ENCODE assay signal across 12 cellular contexts in genomic region chr10:112958275-112958995, GRCh38. TPM values are rescaled to one million over a fixed set of nuclear protein-coding genes. Genes with fewer than 3 reads are reported as not detected.
DNase-seq lines count a peak whose midpoint lies in the region; ATAC-seq and TF ChIP-seq lines count a peak whose summit lies in the region.
"Had no signal": no experiment of that assay in that cellular context is flagged by ENCODE, and none has a peak within 500 bp of the region (broad histone marks: within the 10 kb centered on the region; RNA-seq: fewer than 3 reads in every experiment).

No MANE protein-coding gene starts in this region.

- intact Hi-C loops in MCF 10A (cut with micrococcal nuclease) = loop anchor here (5.0 to 10.0 kb wide), 2 partner anchors 426 to 481 kb away; no protein-coding TSS in a partner anchor
- intact Hi-C loops in activated T-helper 2 cell treated with anti-CD3 and anti-CD28 coated beads, Interferon-gamma antibody, Interleukin-2, Interleukin-4, amounts not matched to agents 10 μg/mL and 5 μg/mL and 100 μg/mL, durations not matched to agents 14 hours and 24 hours and 36 hours (cut with micrococcal nuclease) = loop anchor here (10.0 kb wide), 1 partner anchor 166 kb away; no protein-coding TSS in a partner anchor

- peak overlapping the region; percentile 20 for H3K4me3 Mint-ChIP-seq in MCF 10A (ENCODE audit: unreplicated experiment)
- no peak overlapping the region for H3K4me3 Mint-ChIP-seq in activated CD8-positive, alpha-beta memory T cell treated with anti-CD3 and anti-CD28 coated beads, Interleukin-2, amount 10 ng/mL, durations not matched to agents 7 days and 5 days
- no peak overlapping the region for H3K4me3 Mint-ChIP-seq in activated T-helper 2 cell treated with anti-CD3 and anti-CD28 coated beads, Interferon-gamma antibody, Interleukin-2, Interleukin-4, amounts not matched to agents 10 μg/mL and 5 μg/mL and 100 μg/mL, durations not matched to agents 14 hours and 24 hours and 36 hours (ENCODE audit: low read depth)

- H3K4me1 Mint-ChIP-seq in MCF 10A (ENCODE audit: insufficient read depth, unreplicated experiment) = peaks cover 72% of the 10 kb centered on the region
- no peaks in the 10 kb centered on the region for H3K4me1 Mint-ChIP-seq in activated CD8-positive, alpha-beta memory T cell treated with anti-CD3 and anti-CD28 coated beads, Interleukin-2, amount 10 ng/mL, durations not matched to agents 7 days and 5 days
- no peaks in the 10 kb centered on the region for H3K4me1 Mint-ChIP-seq in activated T-helper 2 cell treated with anti-CD3 and anti-CD28 coated beads, Interferon-gamma antibody, Interleukin-2, Interleukin-4, amounts not matched to agents 10 μg/mL and 5 μg/mL and 100 μg/mL, durations not matched to agents 14 hours and 24 hours and 36 hours (ENCODE audit: low read depth)

- TF ChIP-seq CTCF in MCF 10A (IDR thresholded peaks at IDR 0.05; ENCODE audit: unreplicated experiment) = no peak

- no peak for ATAC-seq in HG03378 (IDR thresholded peaks at IDR 0.05; ENCODE audit: unreplicated experiment)
- ATAC-seq in activated CD8-positive, alpha-beta memory T cell treated with anti-CD3 and anti-CD28 coated beads, Interleukin-2, amount 10 ng/mL, durations not matched to agents 7 days and 5 days = no peak

- peaks cover 35% of the 10 kb centered on the region for H3K36me3 Mint-ChIP-seq in MCF 10A (ENCODE audit: insufficient read depth, unreplicated experiment)
- H3K36me3 Mint-ChIP-seq in activated CD8-positive, alpha-beta memory T cell treated with anti-CD3 and anti-CD28 coated beads, Interleukin-2, amount 10 ng/mL, durations not matched to agents 7 days and 5 days = no peaks in the 10 kb centered on the region
- H3K36me3 Mint-ChIP-seq in activated T-helper 2 cell treated with anti-CD3 and anti-CD28 coated beads, Interferon-gamma antibody, Interleukin-2, Interleukin-4, amounts not matched to agents 10 μg/mL and 5 μg/mL and 100 μg/mL, durations not matched to agents 14 hours and 24 hours and 36 hours (ENCODE audit: low read depth) = no peaks in the 10 kb centered on the region

- no peaks in the 10 kb centered on the region for H3K9me3 Mint-ChIP-seq in MCF 10A (ENCODE audit: unreplicated experiment)
- H3K9me3 Mint-ChIP-seq in activated CD8-positive, alpha-beta memory T cell treated with anti-CD3 and anti-CD28 coated beads, Interleukin-2, amount 10 ng/mL, durations not matched to agents 7 days and 5 days (ENCODE audit: low read depth) = no peaks in the 10 kb centered on the region
- H3K9me3 Mint-ChIP-seq in activated T-helper 2 cell treated with anti-CD3 and anti-CD28 coated beads, Interferon-gamma antibody, Interleukin-2, Interleukin-4, amounts not matched to agents 10 μg/mL and 5 μg/mL and 100 μg/mL, durations not matched to agents 14 hours and 24 hours and 36 hours = no peaks in the 10 kb centered on the region

- H3K27ac Mint-ChIP-seq in MCF 10A (ENCODE audit: low read depth, unreplicated experiment) = peak overlapping the region; percentile 62
- no peak overlapping the region for H3K27ac Mint-ChIP-seq in activated CD8-positive, alpha-beta memory T cell treated with anti-CD3 and anti-CD28 coated beads, Interleukin-2, amount 10 ng/mL, durations not matched to agents 7 days and 5 days
- no peak overlapping the region for H3K27ac Mint-ChIP-seq in activated T-helper 2 cell treated with anti-CD3 and anti-CD28 coated beads, Interferon-gamma antibody, Interleukin-2, Interleukin-4, amounts not matched to agents 10 μg/mL and 5 μg/mL and 100 μg/mL, durations not matched to agents 14 hours and 24 hours and 36 hours

- CTCF ChIA-PET in MCF 10A (lab: Yijun Ruan, JAX) = interaction anchor here (0.6 to 0.9 kb wide), 6 partner anchors 9 to 1176 kb away, joined by 3 to 4 read pairs (median 3); no protein-coding TSS in a partner anchor
- CTCF ChIA-PET in activated CD8-positive, alpha-beta memory T cell treated with anti-CD3 and anti-CD28 coated beads, Interleukin-2, amount 10 ng/mL, durations not matched to agents 7 days and 5 days (lab: Charles Lee) = interaction anchor here (0.9 kb wide), 1 partner anchor 13 kb away, joined by 3 read pairs; no protein-coding TSS in a partner anchor

- peak; percentile 88 for DNase-seq in ACHN
- DNase-seq in HS-5 (ENCODE audit: low read depth) = peak; percentile 84
- DNase-seq in MCF 10A (ENCODE audit: unreplicated experiment) = peak; percentile 21
- DNase-seq in left kidney (ENCODE audit: low read depth, low spot score) = peak; percentile 60
- no peak for DNase-seq in NCI-H510A treated with DMSO at 0.1 percent for 48 hours (lab: John Stamatoyannopoulos, UW)
- no peak for DNase-seq in activated CD8-positive, alpha-beta memory T cell treated with anti-CD3 and anti-CD28 coated beads, Interleukin-2, amount 10 ng/mL, durations not matched to agents 7 days and 5 days
- no peak for DNase-seq in activated T-helper 2 cell treated with anti-CD3 and anti-CD28 coated beads, Interferon-gamma antibody, Interleukin-2, Interleukin-4, amounts not matched to agents 10 μg/mL and 5 μg/mL and 100 μg/mL, durations not matched to agents 14 hours and 24 hours and 36 hours (ENCODE audit: low spot score)
- DNase-seq: activated CD4-positive, alpha-beta T cell treated with anti-CD3 and anti-CD28 coated beads, Interleukin-2, amount 50 U/mL, for 4 hours; NCI-H2029 treated with DMSO at 0.1 percent for 48 hours; Right ventricle myocardium superior; stimulated activated CD4-positive, alpha-beta T cell treated with anti-CD3 and anti-CD28 coated beads, Interleukin-4, amount 100 ng/mL, for 1 hour had no signal

- H3K27me3 Mint-ChIP-seq in MCF 10A (ENCODE audit: insufficient read depth, unreplicated experiment) = no peaks in the 10 kb centered on the region
- peaks cover 77% of the 10 kb centered on the region for H3K27me3 Mint-ChIP-seq in activated CD8-positive, alpha-beta memory T cell treated with anti-CD3 and anti-CD28 coated beads, Interleukin-2, amount 10 ng/mL, durations not matched to agents 7 days and 5 days
- peaks cover 73% of the 10 kb centered on the region for H3K27me3 Mint-ChIP-seq in activated T-helper 2 cell treated with anti-CD3 and anti-CD28 coated beads, Interferon-gamma antibody, Interleukin-2, Interleukin-4, amounts not matched to agents 10 μg/mL and 5 μg/mL and 100 μg/mL, durations not matched to agents 14 hours and 24 hours and 36 hours (ENCODE audit: low read depth)

- BruUV-seq in MCF 10A (replicated peaks; lab: Mats Ljungman, UMichigan) = no TSS peak

- POLR2A ChIA-PET in MCF 10A (lab: Yijun Ruan, JAX) = interaction anchor here (0.7 to 2.7 kb wide), 13 partner anchors 12 to 394 kb away, joined by 3 to 18 read pairs (median 4); no protein-coding TSS in a partner anchor

- in situ Hi-C loops in ACHN (cut with HindIII; ENCODE audit: low pct_ligation_motif_present, low pct_unique_long_range_greater_than_20kb, low sequenced_read_pairs) = no loop called here

RNA-seq across cellular contexts. Expression of gene TCF7L2, which starts 8.4 kb away (rescaled TPM):
- 25.2 and 25.7 TPM in 2 replicates for total RNA-seq in MCF 10A (2022)
- 1 to 10 TPM in 1 of 2 experiments, under 1 TPM in 1; 0.45 to 1.4 TPM for total RNA-seq in activated CD8-positive, alpha-beta memory T cell treated with anti-CD3 and anti-CD28 coated beads, Interleukin-2, amount 10 ng/mL, durations not matched to agents 7 days and 5 days
- 0.52 and 0.76 TPM in 2 replicates for total RNA-seq in activated T-helper 2 cell treated with anti-CD3 and anti-CD28 coated beads, Interferon-gamma antibody, Interleukin-2, Interleukin-4, amounts not matched to agents 10 μg/mL and 5 μg/mL and 100 μg/mL, durations not matched to agents 14 hours and 24 hours and 36 hours

Comparison
In these comparisons a context has a peak if more than half of its experiments do, and no peak if none do; other contexts are left out.
1. DNase-seq: peak in ACHN (single experiment), HS-5 (single experiment), MCF 10A (single experiment) and left kidney (single experiment); none in NCI-H510A treated with DMSO at 0.1 percent for 48 hours (single experiment), activated CD8-positive, alpha-beta memory T cell treated with anti-CD3 and anti-CD28 coated beads, Interleukin-2, amount 10 ng/mL, durations not matched to agents 7 days and 5 days (single experiment) and activated T-helper 2 cell treated with anti-CD3 and anti-CD28 coated beads, Interferon-gamma antibody, Interleukin-2, Interleukin-4, amounts not matched to agents 10 μg/mL and 5 μg/mL and 100 μg/mL, durations not matched to agents 14 hours and 24 hours and 36 hours (single experiment).
2. RNA of gene TCF7L2, which starts 8.4 kb away (total RNA-seq): 25.2 to 25.7 TPM in MCF 10A; 0.45 to 1.4 TPM in activated CD8-positive, alpha-beta memory T cell treated with anti-CD3 and anti-CD28 coated beads, Interleukin-2, amount 10 ng/mL, durations not matched to agents 7 days and 5 days and 0.52 to 0.76 TPM in activated T-helper 2 cell treated with anti-CD3 and anti-CD28 coated beads, Interferon-gamma antibody, Interleukin-2, Interleukin-4, amounts not matched to agents 10 μg/mL and 5 μg/mL and 100 μg/mL, durations not matched to agents 14 hours and 24 hours and 36 hours; every median in the first group is over 10 times any median in the second.